In the genomic region with DNA sequence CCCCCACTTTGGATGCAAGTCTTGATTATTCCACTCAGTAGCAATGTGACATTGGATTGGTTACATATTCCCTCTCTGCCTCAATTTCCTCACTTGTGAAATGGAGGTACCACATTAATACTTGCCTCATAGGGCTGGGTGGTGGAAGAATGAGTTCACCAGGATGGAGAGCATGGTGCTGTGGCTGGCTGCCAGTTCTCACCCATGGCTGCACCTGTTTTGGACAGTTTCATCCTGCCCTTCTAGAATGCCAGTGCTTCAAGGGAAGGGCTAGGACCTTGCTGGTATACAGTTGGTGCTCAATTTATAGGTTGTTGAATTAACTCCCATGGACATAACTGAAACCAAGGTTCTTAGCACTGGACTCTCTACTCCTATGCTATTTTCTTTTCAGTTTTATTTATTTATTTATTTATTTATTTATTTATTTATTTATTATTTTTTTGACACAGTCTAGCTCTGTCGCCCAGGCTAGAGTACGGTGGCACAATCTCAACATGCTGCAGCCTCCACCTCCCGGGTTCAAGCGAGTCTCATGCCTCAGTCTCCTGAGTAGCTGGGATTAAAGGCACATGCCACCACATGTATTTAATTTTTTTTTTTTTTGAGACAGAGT, we compare ENCODE assay signal across 19 cellular contexts.
"Had no signal": no experiment of that assay in that cellular context is flagged by ENCODE, and none has a peak within 500 bp of the region (broad histone marks: within the 10 kb centered on the region; RNA-seq: fewer than 3 reads in every experiment).

No MANE protein-coding gene starts in this region.

- H3K27ac ChIP-seq: epithelial cell of prostate, esophagus muscularis mucosa, gastroesophageal sphincter, parathyroid adenoma, psoas muscle, stomach, thoracic aorta, transverse colon had no signal

- H3K9ac ChIP-seq: parathyroid adenoma had no signal

- H3K9me3 ChIP-seq: esophagus muscularis mucosa, gastroesophageal sphincter, psoas muscle, stomach, thoracic aorta, transverse colon had no signal

- H3K4me1 ChIP-seq: parathyroid adenoma had no signal

- H3K4me3 ChIP-seq: esophagus muscularis mucosa, gastroesophageal sphincter, lung, psoas muscle, stomach, thoracic aorta, transverse colon had no signal

- H2AFZ ChIP-seq: parathyroid adenoma had no signal

- ATAC-seq: effector memory CD8-positive, alpha-beta T cell; gastroesophageal sphincter; left ventricle myocardium superior had no signal

- DNase-seq: effector memory CD8-positive, alpha-beta T cell; glutamatergic neuron; left ventricle myocardium superior; mesenchymal stem cell; naive B cell; psoas muscle; retina; small intestine; stimulated activated CD4-positive, alpha-beta T cell treated with anti-CD3 and anti-CD28 coated beads, Interleukin-12 subunit alpha, Interleukin-12 subunit beta, amount 100 ng/mL, for 4 hours; stimulated activated naive CD4-positive, alpha-beta T cell; stomach; substantia nigra; transverse colon had no signal

- H3K36me3 ChIP-seq: esophagus muscularis mucosa, gastroesophageal sphincter, stomach, thoracic aorta, transverse colon had no signal
